ENCODE assay signal across 12 cellular contexts in the genomic region with DNA sequence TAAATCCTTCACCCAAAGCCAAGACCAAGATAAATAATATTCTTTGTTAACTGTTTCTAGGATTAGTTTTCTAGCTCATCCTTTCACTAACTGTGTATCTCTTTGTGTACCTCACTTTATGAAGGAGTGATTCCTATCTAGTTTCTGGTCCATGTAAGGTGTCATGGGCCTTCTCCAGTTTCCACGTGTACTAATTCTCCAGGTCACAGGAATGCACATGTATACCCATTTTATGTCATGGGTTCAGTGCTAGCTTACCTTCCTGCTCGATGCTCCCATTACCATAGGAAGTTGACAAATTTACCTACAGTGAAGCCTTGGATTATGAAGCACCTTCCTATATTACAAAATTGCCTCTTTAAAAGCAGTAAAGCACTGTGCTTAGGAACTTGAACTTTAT. TPM values are rescaled to one million over a fixed set of nuclear protein-coding genes. Genes with fewer than 3 reads are reported as not detected.
"Had no signal": no experiment of that assay in that cellular context is flagged by ENCODE, and none has a peak within 500 bp of the region (broad histone marks: within the 10 kb centered on the region; RNA-seq: fewer than 3 reads in every experiment).

No MANE protein-coding gene starts in this region.

RNA-seq across cellular contexts. Expression of a gene that starts 5.9 kb away (rescaled TPM):
- total RNA-seq: neural crest cell, occipital lobe, omental fat pad, osteocyte, progenitor cell of endocrine pancreas, right cardiac atrium, sciatic nerve, smooth muscle cell, spleen had no signal
- polyA plus RNA-seq: naive thymus-derived CD8-positive, alpha-beta T cell; neural cell; ovary; right cardiac atrium; smooth muscle cell had no signal
